Comparison of ENCODE assay signal across 21 cellular contexts in the genomic region with DNA sequence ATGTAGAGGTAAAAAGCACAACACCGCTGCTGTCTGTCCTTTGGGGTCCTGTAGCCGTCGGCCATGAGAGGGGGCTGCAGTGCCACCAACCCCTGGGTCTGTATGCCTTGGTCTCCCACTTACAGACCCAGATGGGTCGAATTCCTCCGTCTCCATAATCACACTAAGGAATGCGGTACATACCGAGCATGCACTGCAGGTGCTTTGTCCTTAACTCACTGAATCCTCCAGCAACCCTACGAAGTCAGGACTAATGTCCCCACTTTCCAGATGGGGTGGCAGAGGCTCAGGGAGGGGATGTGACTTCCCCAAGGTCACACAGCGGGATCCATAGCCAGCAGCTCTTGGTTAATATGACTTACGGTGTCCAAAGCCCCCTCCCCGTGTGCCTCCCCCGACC.
"Had no signal": no experiment of that assay in that cellular context is flagged by ENCODE, and none has a peak within 500 bp of the region (broad histone marks: within the 10 kb centered on the region; RNA-seq: fewer than 3 reads in every experiment).

No MANE protein-coding gene starts in this region.

- H3K27me3 ChIP-seq: body of pancreas, cardiac muscle cell, thyroid gland had no signal

- H3K4me3 Mint-ChIP-seq: activated CD4-positive, alpha-beta T cell treated with anti-CD3 and anti-CD28 coated beads, Interleukin-2, amount 10 ng/mL, durations not matched to agents 7 days and 5 days; activated CD8-positive, alpha-beta T cell treated with anti-CD3 and anti-CD28 coated beads, Interleukin-2, amount 10 ng/mL, durations not matched to agents 7 days and 5 days; activated naive CD4-positive, alpha-beta T cell treated with anti-CD3 and anti-CD28 coated beads, Interleukin-2, amount 50 U/mL, for 24 hours; naive B cell; neural crest cell; T-cell; T-helper 2 cell treated with Interferon-gamma antibody and Interleukin-4, amounts not matched to agents 5 μg/mL and 100 μg/mL, for 36 hours had no signal

- H3K27ac ChIP-seq: body of pancreas, cardiac muscle cell, heart right ventricle, prostate gland, thyroid gland, VCaP had no signal

- H3K27ac Mint-ChIP-seq: activated CD4-positive, alpha-beta T cell treated with anti-CD3 and anti-CD28 coated beads, Interleukin-2, amount 10 ng/mL, durations not matched to agents 7 days and 5 days; activated CD8-positive, alpha-beta T cell treated with anti-CD3 and anti-CD28 coated beads, Interleukin-2, amount 10 ng/mL, durations not matched to agents 7 days and 5 days; activated naive CD4-positive, alpha-beta T cell treated with anti-CD3 and anti-CD28 coated beads, Interleukin-2, amount 50 U/mL, for 24 hours; T-cell; T-helper 2 cell treated with Interferon-gamma antibody and Interleukin-4, amounts not matched to agents 5 μg/mL and 100 μg/mL, for 36 hours had no signal

- H3K9me3 ChIP-seq: body of pancreas, heart right ventricle, mucosa of descending colon, prostate gland, thyroid gland had no signal

- DNase-seq: activated CD4-positive, alpha-beta T cell treated with anti-CD3 and anti-CD28 coated beads, Interleukin-2, amount 10 ng/mL, durations not matched to agents 7 days and 5 days; activated CD4-positive, CD25-positive, alpha-beta regulatory T cell treated with anti-CD3 and anti-CD28 coated beads, Interleukin-2, amount 50 U/mL, for 72 hours; activated CD8-positive, alpha-beta T cell treated with anti-CD3 and anti-CD28 coated beads, Interleukin-2, amount 10 ng/mL, durations not matched to agents 7 days and 5 days; activated gamma-delta T cell treated with Interleukin-2 at 50 U/mL for 16 hours; activated T-cell treated with anti-CD3 and anti-CD28 coated beads, Interleukin-2, amount 50 U/mL, for 1 hour; anterior cingulate cortex; body of pancreas; heart right ventricle; naive B cell; stimulated activated CD4-positive, alpha-beta T cell treated with anti-CD3 and anti-CD28 coated beads, Interleukin-4, amount 100 ng/mL, for 24 hours; stimulated activated naive CD8-positive, alpha-beta T cell treated with anti-CD3 and anti-CD28 coated beads, Interleukin-15, Interleukin-2, amounts not matched to agents 100 U/mL and 50 U/mL, for 24 hours; substantia nigra; T-cell; thyroid gland had no signal

- H3K9me3 Mint-ChIP-seq: activated CD4-positive, alpha-beta T cell treated with anti-CD3 and anti-CD28 coated beads, Interleukin-2, amount 10 ng/mL, durations not matched to agents 7 days and 5 days; activated naive CD4-positive, alpha-beta T cell treated with anti-CD3 and anti-CD28 coated beads, Interleukin-2, amount 50 U/mL, for 24 hours; naive B cell; neural crest cell; T-cell; T-helper 2 cell treated with Interferon-gamma antibody and Interleukin-4, amounts not matched to agents 5 μg/mL and 100 μg/mL, for 36 hours had no signal

- H3K36me3 ChIP-seq: cardiac muscle cell, heart right ventricle, prostate gland, thyroid gland had no signal

- H3K4me3 ChIP-seq: body of pancreas, cardiac muscle cell, heart right ventricle, mucosa of descending colon, prostate gland, thyroid gland had no signal

- ATAC-seq: activated CD8-positive, alpha-beta T cell treated with anti-CD3 and anti-CD28 coated beads, Interleukin-2, amount 10 ng/mL, durations not matched to agents 7 days and 5 days; body of pancreas; heart right ventricle; stimulated activated naive CD8-positive, alpha-beta T cell treated with anti-CD3 and anti-CD28 coated beads, Interleukin-15, Interleukin-2, amounts not matched to agents 100 U/mL and 50 U/mL, for 24 hours; T-cell had no signal

- H3K36me3 Mint-ChIP-seq: activated naive CD4-positive, alpha-beta T cell treated with anti-CD3 and anti-CD28 coated beads, Interleukin-2, amount 50 U/mL, for 24 hours; naive B cell; T-cell had no signal
